In the genomic region with DNA sequence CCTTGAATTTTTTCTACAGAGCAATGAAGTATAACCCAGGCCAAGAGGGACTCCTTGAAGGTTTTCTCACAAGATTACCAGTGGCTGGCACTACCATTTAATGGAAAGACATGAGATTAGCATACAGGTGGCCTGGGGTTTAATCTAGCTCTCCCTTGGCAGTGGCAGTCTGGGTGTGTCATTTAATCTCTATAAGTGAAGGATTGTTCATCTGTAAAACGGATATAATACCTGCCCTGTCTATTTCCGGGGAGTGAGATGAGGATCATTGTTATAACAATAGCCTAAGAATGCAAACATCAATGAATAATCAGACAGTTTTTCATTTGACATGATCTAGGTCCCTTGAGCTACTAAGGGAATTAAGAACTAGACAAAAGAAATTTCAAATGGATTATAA, we compare ENCODE assay signal across 24 cellular contexts.
"Had no signal": no experiment of that assay in that cellular context is flagged by ENCODE, and none has a peak within 500 bp of the region (broad histone marks: within the 10 kb centered on the region; RNA-seq: fewer than 3 reads in every experiment).

No MANE protein-coding gene starts in this region.

- H3K4me1 ChIP-seq: left lung, psoas muscle, sigmoid colon, spleen, testis, tibial artery had no signal

- H3K4me3 ChIP-seq: coronary artery, left lung, ovary, psoas muscle, sigmoid colon, spleen, testis, tibial artery had no signal

- H3K27ac ChIP-seq: coronary artery, left lung, ovary, psoas muscle, sigmoid colon, spleen, testis, tibial artery had no signal

- H3K27me3 ChIP-seq: left lung, ovary, sigmoid colon, spleen, testis, tibial artery had no signal

- H3K36me3 ChIP-seq: left lung, ovary, sigmoid colon, spleen, tibial artery had no signal

- H3K9me3 ChIP-seq: left lung, ovary, psoas muscle, sigmoid colon, spleen, testis, tibial artery had no signal

- ATAC-seq: left lung; naive thymus-derived CD8-positive, alpha-beta T cell; psoas muscle; right cardiac atrium; stimulated activated memory B cell treated with anti-CD40 and anti-IgM and Interleukin-4, amounts not matched to agents 10 μg/mL and 1 μg/mL and 100 μg/mL, for 72 hours; stimulated activated naive CD8-positive, alpha-beta T cell treated with anti-CD3 and anti-CD28 coated beads, Interleukin-15, Interleukin-2, amounts not matched to agents 100 U/mL and 50 U/mL, for 24 hours had no signal

- DNase-seq: dermis blood vessel endothelial cell; effector memory CD4-positive, alpha-beta T cell; erythroblast; head of caudate nucleus; kidney; left lung; mesendoderm; midbrain; naive thymus-derived CD8-positive, alpha-beta T cell; nephron progenitor cell; nucleus accumbens; ovary; posterior cingulate gyrus; psoas muscle; right cardiac atrium; sigmoid colon; spleen; stimulated activated CD4-positive, alpha-beta T cell treated with anti-CD3 and anti-CD28 coated beads, Interleukin-4, amount 100 ng/mL, for 4 hours; stimulated activated naive CD8-positive, alpha-beta T cell treated with anti-CD3 and anti-CD28 coated beads, Interleukin-15, Interleukin-2, amounts not matched to agents 100 U/mL and 50 U/mL, for 24 hours; substantia nigra; testis; tibial artery had no signal
